ENCODE assay signal across 29 cellular contexts in the genomic region with DNA sequence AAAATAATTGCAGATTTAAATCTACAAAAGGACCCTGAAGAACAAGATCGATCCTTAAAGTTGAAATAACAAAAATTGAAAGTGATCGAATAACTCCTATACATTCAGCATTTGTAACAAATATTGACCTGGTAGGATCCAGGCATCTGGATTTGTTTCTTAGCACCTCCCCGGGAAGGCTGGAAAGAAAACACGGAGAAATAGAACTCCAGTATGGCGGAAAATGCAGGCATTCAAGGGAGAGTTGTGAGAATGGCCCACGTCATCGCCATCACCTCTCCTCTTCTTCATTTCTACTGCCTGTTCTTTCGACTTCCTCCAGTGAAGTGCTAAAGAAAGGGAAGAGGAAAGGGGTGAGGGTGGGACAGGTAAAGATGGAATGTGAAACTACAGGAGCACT.
"Had no signal": no experiment of that assay in that cellular context is flagged by ENCODE, and none has a peak within 500 bp of the region (broad histone marks: within the 10 kb centered on the region; RNA-seq: fewer than 3 reads in every experiment).

No MANE protein-coding gene starts in this region.

- H3K9me3 ChIP-seq: neutrophil, pancreas, prostate gland, suprapubic skin, testis, tibial artery, transverse colon, upper lobe of right lung, uterus had no signal

- H3K36me3 Mint-ChIP-seq: naive thymus-derived CD4-positive, alpha-beta T cell; natural killer cell; stimulated activated memory B cell treated with anti-CD40 and anti-IgM and Interleukin-4, amounts not matched to agents 10 μg/mL and 1 μg/mL and 100 μg/mL, for 72 hours; type B pancreatic cell had no signal

- ATAC-seq: naive thymus-derived CD4-positive, alpha-beta T cell; natural killer cell; pancreas; right cardiac atrium; sciatic nerve; stimulated activated memory B cell treated with anti-CD40 and anti-IgM and Interleukin-4, amounts not matched to agents 10 μg/mL and 1 μg/mL and 100 μg/mL, for 72 hours; stimulated activated naive CD8-positive, alpha-beta T cell treated with anti-CD3 and anti-CD28 coated beads, Interleukin-15, amount 100 ng/mL, for 72 hours; stimulated activated naive CD8-positive, alpha-beta T cell treated with anti-CD3 and anti-CD28 coated beads, Interleukin-15, Interleukin-2, amounts not matched to agents 100 U/mL and 50 U/mL, for 24 hours; upper lobe of right lung had no signal

- H3K4me1 ChIP-seq: pancreas, prostate gland, spleen, suprapubic skin, testis, tibial artery, transverse colon, upper lobe of right lung, uterus had no signal

- H3K4me3 ChIP-seq: pancreas, prostate gland, skin epidermis, smooth muscle cell, spleen, suprapubic skin, testis, tibial artery, transverse colon, upper lobe of right lung, uterus had no signal

- H3K4me1 Mint-ChIP-seq: naive thymus-derived CD4-positive, alpha-beta T cell; natural killer cell; nephron; stimulated activated memory B cell treated with anti-CD40 and anti-IgM and Interleukin-4, amounts not matched to agents 10 μg/mL and 1 μg/mL and 100 μg/mL, for 72 hours; stimulated activated naive CD8-positive, alpha-beta T cell treated with anti-CD3 and anti-CD28 coated beads, Interleukin-15, amount 100 ng/mL, for 72 hours had no signal

- H3K27me3 Mint-ChIP-seq: naive thymus-derived CD4-positive, alpha-beta T cell; stimulated activated memory B cell treated with anti-CD40 and anti-IgM and Interleukin-4, amounts not matched to agents 10 μg/mL and 1 μg/mL and 100 μg/mL, for 72 hours; stimulated activated naive CD8-positive, alpha-beta T cell treated with anti-CD3 and anti-CD28 coated beads, Interleukin-15, amount 100 ng/mL, for 72 hours; type B pancreatic cell had no signal

- H3K9me3 Mint-ChIP-seq: nephron, type B pancreatic cell had no signal

- H3K27ac ChIP-seq: neutrophil, pancreas, prostate gland, skin epidermis, spleen, suprapubic skin, testis, tibial artery, transverse colon, upper lobe of right lung, uterus had no signal

- DNase-seq: naive thymus-derived CD4-positive, alpha-beta T cell; natural killer cell; nucleus accumbens; pancreas; right cardiac atrium; spleen; stimulated activated CD4-positive, alpha-beta T cell treated with anti-CD3 and anti-CD28 coated beads, Interleukin-12 subunit alpha, Interleukin-12 subunit beta, amount 100 ng/mL, for 4 hours; stimulated activated CD4-positive, alpha-beta T cell treated with anti-CD3 and anti-CD28 coated beads, Interleukin-1b, Interleukin-23, amount 100 ng/mL, for 48 hours; stimulated activated CD4-positive, alpha-beta T cell treated with anti-CD3 and anti-CD28 coated beads, Interleukin-4, amount 100 ng/mL, for 1 hour; stimulated activated CD4-positive, alpha-beta T cell treated with anti-CD3 and anti-CD28 coated beads, Interleukin-4, amount 100 ng/mL, for 4 hours; stimulated activated CD8-positive, alpha-beta memory T cell treated with anti-CD3 and anti-CD28 coated beads, Interleukin-4, amount 100 ng/mL, for 48 hours; stimulated activated naive CD4-positive, alpha-beta T cell; stimulated activated naive CD8-positive, alpha-beta T cell treated with anti-CD3 and anti-CD28 coated beads, Interleukin-15, amount 100 ng/mL, for 72 hours; stimulated activated naive CD8-positive, alpha-beta T cell treated with anti-CD3 and anti-CD28 coated beads, Interleukin-15, Interleukin-2, amounts not matched to agents 100 U/mL and 50 U/mL, for 24 hours; substantia nigra; testis; tibial artery; transverse colon; upper lobe of right lung; uterus had no signal

- H3K27me3 ChIP-seq: neutrophil, pancreas, spleen, suprapubic skin, testis, tibial artery, transverse colon, upper lobe of right lung, uterus had no signal

- H3K36me3 ChIP-seq: neutrophil, pancreas, prostate gland, spleen, suprapubic skin, tibial artery, transverse colon, upper lobe of right lung, uterus had no signal

- H3K27ac Mint-ChIP-seq: naive thymus-derived CD4-positive, alpha-beta T cell; natural killer cell; nephron; stimulated activated memory B cell treated with anti-CD40 and anti-IgM and Interleukin-4, amounts not matched to agents 10 μg/mL and 1 μg/mL and 100 μg/mL, for 72 hours; stimulated activated naive CD8-positive, alpha-beta T cell treated with anti-CD3 and anti-CD28 coated beads, Interleukin-15, amount 100 ng/mL, for 72 hours; type B pancreatic cell had no signal

- FAIRE-seq: pancreas had no signal

- H3K4me2 ChIP-seq: smooth muscle cell had no signal

- H3K4me3 Mint-ChIP-seq: naive thymus-derived CD4-positive, alpha-beta T cell; natural killer cell; nephron; stimulated activated memory B cell treated with anti-CD40 and anti-IgM and Interleukin-4, amounts not matched to agents 10 μg/mL and 1 μg/mL and 100 μg/mL, for 72 hours; stimulated activated naive CD8-positive, alpha-beta T cell treated with anti-CD3 and anti-CD28 coated beads, Interleukin-15, amount 100 ng/mL, for 72 hours; type B pancreatic cell had no signal
